In genomic region chr15:35088329-35088728, GRCh38 we compare ENCODE assay signal across 25 cellular contexts. TPM values are rescaled to one million over a fixed set of nuclear protein-coding genes. Genes with fewer than 3 reads are reported as not detected.
DNase-seq lines count a peak whose midpoint lies in the region; ATAC-seq and TF ChIP-seq lines count a peak whose summit lies in the region.
"Had no signal": no experiment of that assay in that cellular context is flagged by ENCODE, and none has a peak within 500 bp of the region (broad histone marks: within the 10 kb centered on the region; RNA-seq: fewer than 3 reads in every experiment).

No MANE protein-coding gene starts in this region.

- H2BK20ac ChIP-seq in IMR-90 (ENCODE audit: low read depth, low read length), result peak overlapping the region; percentile 60

- WGBS in IMR-90 (ENCODE audit: extremely low coverage in 2 of 2, insufficient read length in 1 of 2), 2 experiments, result no CpG with 5 or more reads among the region's 1 CpG
- WGBS in esophagus muscularis mucosa, result 93% methylated on average over 1 of the region's 1 CpG

- H3K4me3 ChIP-seq in IMR-90 (ENCODE audit: insufficient read depth, low read depth, low read length) (no peak overlapping the region), esophagus muscularis mucosa (no peak overlapping the region)
- H3K4me3 ChIP-seq: A549; BLaER1 treated with 17β-estradiol and CSF1 and Interleukin-3, amounts not matched to agents 10 nM and 100 nM; GM12878; GM23338 had no signal

- TF ChIP-seq RAD21 in IMR-90 (IDR thresholded peaks at IDR 0.05; ENCODE audit: low read length), result no peak

- H3K27me3 Mint-ChIP-seq in mesothelial cell of epicardium (ENCODE audit: low read depth), result no peaks in the 10 kb centered on the region
- H3K27me3 Mint-ChIP-seq in activated T-helper 1 cell treated with anti-CD3 and anti-CD28 coated beads, Interleukin-12 subunit alpha, Interleukin-12 subunit beta, Interleukin-2, Interleukin-4 antibody, amounts not matched to agents 30 ng/mL and 10 ng/mL and 1 ng/mL, durations not matched to agents 14 hours and 24 hours and 36 hours (ENCODE audit: insufficient read depth), result peaks cover 1% of the 10 kb centered on the region
- H3K27me3 Mint-ChIP-seq: CD4-positive, alpha-beta T cell had no signal

- H2AK5ac ChIP-seq in IMR-90 (ENCODE audit: low read depth, low read length), result peak overlapping the region; percentile 44

- H3K23ac ChIP-seq in IMR-90 (ENCODE audit: low read depth, low read length), result no peak overlapping the region

- no peak overlapping the region for H3K4me3 Mint-ChIP-seq in mesothelial cell of epicardium
- no peak overlapping the region for H3K4me3 Mint-ChIP-seq in activated T-helper 1 cell treated with anti-CD3 and anti-CD28 coated beads, Interleukin-12 subunit alpha, Interleukin-12 subunit beta, Interleukin-2, Interleukin-4 antibody, amounts not matched to agents 30 ng/mL and 10 ng/mL and 1 ng/mL, durations not matched to agents 14 hours and 24 hours and 36 hours
- H3K4me3 Mint-ChIP-seq: CD14-positive monocyte; CD4-positive, alpha-beta T cell; GM23338; H9; HFFc6 had no signal

- no peak overlapping the region for H2AFZ ChIP-seq in IMR-90 (replicated peaks; ENCODE audit: low read length, poor library complexity)
- H2AFZ ChIP-seq: GM23338 had no signal

- no peaks in the 10 kb centered on the region for H4K20me1 ChIP-seq in IMR-90 (ENCODE audit: insufficient read depth, low read length)
- H4K20me1 ChIP-seq: BLaER1 treated with 17β-estradiol and CSF1 and Interleukin-3, amounts not matched to agents 10 nM and 100 nM had no signal

- peaks cover 9% of the 10 kb centered on the region for H3K36me3 Mint-ChIP-seq in mesothelial cell of epicardium
- H3K36me3 Mint-ChIP-seq in activated T-helper 1 cell treated with anti-CD3 and anti-CD28 coated beads, Interleukin-12 subunit alpha, Interleukin-12 subunit beta, Interleukin-2, Interleukin-4 antibody, amounts not matched to agents 30 ng/mL and 10 ng/mL and 1 ng/mL, durations not matched to agents 14 hours and 24 hours and 36 hours (ENCODE audit: low read depth), result no peaks in the 10 kb centered on the region
- H3K36me3 Mint-ChIP-seq: CD14-positive monocyte had no signal

- H3K4me1 ChIP-seq in IMR-90 (ENCODE audit: control insufficient read depth, insufficient read depth, low read length), result no peaks in the 10 kb centered on the region; the same call in 1 of the 2 replicates
- peaks cover 0 to 21% (median 14%) of the 10 kb centered on the region in 4 donors for H3K4me1 ChIP-seq in esophagus muscularis mucosa
- H3K4me1 ChIP-seq: A549; BLaER1 treated with 17β-estradiol and CSF1 and Interleukin-3, amounts not matched to agents 10 nM and 100 nM had no signal

- H3K18ac ChIP-seq in IMR-90 (ENCODE audit: low read depth, low read length), result no peak overlapping the region

- DNase-seq in IMR-90 (no peak), esophagus muscularis mucosa (ENCODE audit: extremely low spot score) (peak; percentile 37), mesothelial cell of epicardium (ENCODE audit: low spot score in 2 of 2, unreplicated experiment in 2 of 2) (no peak), HEK293T (ENCODE audit: extremely low spot score) (no peak), NCI-H1048 (lab: John Stamatoyannopoulos, UW) (no peak)
- no peak for DNase-seq in activated T-helper 1 cell treated with anti-CD3 and anti-CD28 coated beads, Interleukin-12 subunit alpha, Interleukin-12 subunit beta, Interleukin-2, Interleukin-4 antibody, amounts not matched to agents 30 ng/mL and 10 ng/mL and 1 ng/mL, durations not matched to agents 14 hours and 24 hours and 36 hours (ENCODE audit: low spot score)
- DNase-seq: 8988T; ACHN; AML-193; BE2C; Calu3; CD4-positive, alpha-beta T cell; COR-L47; DMS53; DND-41; GDM1; H9; HFFc6 had no signal

- H2BK15ac ChIP-seq in IMR-90 (ENCODE audit: low read depth, low read length), result peak overlapping the region; percentile 74; the same call in 1 of the 3 replicates

- no peak overlapping the region for H3K4me2 ChIP-seq in IMR-90 (ENCODE audit: low read depth, low read length)
- H3K4me2 ChIP-seq: A549; BLaER1 treated with 17β-estradiol and CSF1 and Interleukin-3, amounts not matched to agents 10 nM and 100 nM; GM23338 had no signal

- intact Hi-C loops in IMR-90 (cut with micrococcal nuclease), result loop anchor here (5.0 kb wide), 1 partner anchor 94 kb away; no protein-coding TSS in a partner anchor
- intact Hi-C loops in esophagus muscularis mucosa (cut with DNase I), result no loop called here
- intact Hi-C loops in activated T-helper 1 cell treated with anti-CD3 and anti-CD28 coated beads, Interleukin-12 subunit alpha, Interleukin-12 subunit beta, Interleukin-2, Interleukin-4 antibody, amounts not matched to agents 30 ng/mL and 10 ng/mL and 1 ng/mL, durations not matched to agents 14 hours and 24 hours and 36 hours (cut with micrococcal nuclease), result no loop called here

- TF ChIP-seq EP300 in esophagus muscularis mucosa (IDR thresholded peaks at IDR 0.05), result no peak

- in situ Hi-C loops in IMR-90 (cut with MboI; ENCODE audit: low sequenced_read_pairs), result no loop called here

- H4K91ac ChIP-seq in IMR-90 (ENCODE audit: insufficient read depth, low read depth, low read length), result peak overlapping the region; percentile 57

- H3K79me1 ChIP-seq in IMR-90 (ENCODE audit: low read depth in 1 of 2, low read length in 2 of 2), result no peaks in the 10 kb centered on the region

- dilution Hi-C loops in IMR-90 (cut with HindIII; ENCODE audit: low sequenced_read_pairs, unreplicated experiment), result no loop called here

- POLR2A ChIA-PET in IMR-90 (lab: Charles Lee; ENCODE audit: unreplicated experiment), result no interaction called here
- POLR2A ChIA-PET in HEK293T (lab: Yijun Ruan, JAX), result no interaction called here

- CTCF ChIA-PET in IMR-90 (lab: Yijun Ruan, JAX) (interaction anchor here (1.0 kb wide), 1 partner anchor 201 kb away, joined by 3 read pairs; no protein-coding TSS in a partner anchor), HEK293T (lab: Yijun Ruan, JAX) (no interaction called here)

- no peak overlapping the region for H2BK5ac ChIP-seq in IMR-90 (ENCODE audit: low read depth, low read length, poor library complexity, severe bottlenecking)

- H3K14ac ChIP-seq in IMR-90 (replicated peaks; ENCODE audit: low read depth, low read length), result peak overlapping the region; percentile 53; the same call in 1 of the 2 replicates

- TF ChIP-seq CTCF in IMR-90 (conservative IDR thresholded peaks at IDR 0.05; ENCODE audit: low read depth, low read length) (no peak), esophagus muscularis mucosa (IDR thresholded peaks at IDR 0.05) (no peak), mesothelial cell of epicardium (IDR thresholded peaks at IDR 0.05; ENCODE audit: unreplicated experiment) (no peak)

- BruUV-seq in IMR-90 (replicated peaks; lab: Mats Ljungman, UMichigan), result no TSS peak

- H3K36me3 ChIP-seq in IMR-90 (ENCODE audit: control insufficient read depth, insufficient read depth, low read length), result no peaks in the 10 kb centered on the region
- H3K36me3 ChIP-seq in esophagus muscularis mucosa, result no peaks in the 10 kb centered on the region
- H3K36me3 ChIP-seq: BE2C; BLaER1 treated with 17β-estradiol and CSF1 and Interleukin-3, amounts not matched to agents 10 nM and 100 nM had no signal

- H4K5ac ChIP-seq in IMR-90 (ENCODE audit: low read depth, low read length), result no peak overlapping the region

- 0 out of 4 replicates have a peak overlapping the region, but pooled peaks have one; percentile 10 to 54 for H4K8ac ChIP-seq in IMR-90 (ENCODE audit: low read depth in 2 of 2, low read length in 2 of 2)

- no peaks in the 10 kb centered on the region for H3K9me3 ChIP-seq in IMR-90 (ENCODE audit: control insufficient read depth, insufficient read depth, low read length)
- H3K9me3 ChIP-seq in esophagus muscularis mucosa, result no peaks in the 10 kb centered on the region
- H3K9me3 ChIP-seq: A549, BE2C had no signal

- ATAC-seq in IMR-90 (ENCODE audit: low read depth), result no peak
- ATAC-seq: A549, GM12878, GM23338, HCT116 had no signal

- H3K56ac ChIP-seq in IMR-90 (ENCODE audit: extremely low read depth, insufficient read depth, low read length), result no peak overlapping the region

- peaks cover 5% of the 10 kb centered on the region for H3K9me3 Mint-ChIP-seq in mesothelial cell of epicardium
- no peaks in the 10 kb centered on the region for H3K9me3 Mint-ChIP-seq in activated T-helper 1 cell treated with anti-CD3 and anti-CD28 coated beads, Interleukin-12 subunit alpha, Interleukin-12 subunit beta, Interleukin-2, Interleukin-4 antibody, amounts not matched to agents 30 ng/mL and 10 ng/mL and 1 ng/mL, durations not matched to agents 14 hours and 24 hours and 36 hours
- H3K9me3 Mint-ChIP-seq: CD4-positive, alpha-beta T cell; GM23338; H9; HFFc6 had no signal

- H3K4me1 Mint-ChIP-seq in mesothelial cell of epicardium, result peaks cover 46% of the 10 kb centered on the region
- H3K4me1 Mint-ChIP-seq in activated T-helper 1 cell treated with anti-CD3 and anti-CD28 coated beads, Interleukin-12 subunit alpha, Interleukin-12 subunit beta, Interleukin-2, Interleukin-4 antibody, amounts not matched to agents 30 ng/mL and 10 ng/mL and 1 ng/mL, durations not matched to agents 14 hours and 24 hours and 36 hours (ENCODE audit: low read depth), result no peaks in the 10 kb centered on the region
- H3K4me1 Mint-ChIP-seq: CD14-positive monocyte, GM23338 had no signal

- H3K4ac ChIP-seq in IMR-90 (ENCODE audit: low read depth, low read length), result peak overlapping the region; percentile 75

- peak overlapping the region; percentile 91 for H3K27ac Mint-ChIP-seq in mesothelial cell of epicardium
- H3K27ac Mint-ChIP-seq in activated T-helper 1 cell treated with anti-CD3 and anti-CD28 coated beads, Interleukin-12 subunit alpha, Interleukin-12 subunit beta, Interleukin-2, Interleukin-4 antibody, amounts not matched to agents 30 ng/mL and 10 ng/mL and 1 ng/mL, durations not matched to agents 14 hours and 24 hours and 36 hours, result no peak overlapping the region
- H3K27ac Mint-ChIP-seq: CD14-positive monocyte; CD4-positive, alpha-beta T cell; GM23338; H9; HFFc6 had no signal

- H3K27ac ChIP-seq in IMR-90 (ENCODE audit: insufficient read depth, low read length) (no peak overlapping the region), esophagus muscularis mucosa (replicated peaks in 1 of 4) (no peak overlapping the region)
- H3K27ac ChIP-seq: A549; BLaER1 treated with 17β-estradiol and CSF1 and Interleukin-3, amounts not matched to agents 10 nM and 100 nM had no signal

- no peak overlapping the region for H3K9ac ChIP-seq in IMR-90 (ENCODE audit: low read depth, low read length)
- H3K9ac ChIP-seq: BLaER1 treated with 17β-estradiol and CSF1 and Interleukin-3, amounts not matched to agents 10 nM and 100 nM had no signal

- no peaks in the 10 kb centered on the region; the same call in none of the 2 replicates for H3K9me1 ChIP-seq in IMR-90 (ENCODE audit: insufficient read depth, low read length)

- H2AK9ac ChIP-seq in IMR-90 (replicated peaks; ENCODE audit: low read depth, low read length, poor library complexity), result no peak overlapping the region

- no peak overlapping the region; the same call in 1 of the 2 replicates for H2BK120ac ChIP-seq in IMR-90 (ENCODE audit: low read depth, low read length)

- H3K27me3 ChIP-seq in IMR-90 (ENCODE audit: control insufficient read depth, insufficient read depth, low read length) (no peaks in the 10 kb centered on the region), esophagus muscularis mucosa (no peaks in the 10 kb centered on the region)
- H3K27me3 ChIP-seq: BE2C; BLaER1 treated with 17β-estradiol and CSF1 and Interleukin-3, amounts not matched to agents 10 nM and 100 nM had no signal

- TF ChIP-seq POLR2A in IMR-90 (IDR thresholded peaks at IDR 0.05; ENCODE audit: low read depth, low read length) (no peak), esophagus muscularis mucosa (IDR thresholded peaks at IDR 0.05; ENCODE audit: low read depth) (no peak)

RNA-seq across cellular contexts. Expression of gene NANOGP8, which starts 3.2 kb away (rescaled TPM):
- total RNA-seq in IMR-90 (2012; rRNA removed) (not detected in 2 replicates), esophagus muscularis mucosa (1 to 10 TPM in 1 of 4 donors, under 1 TPM in 2, not detected in 1; 0.63 to 3.3 (median 0.71) TPM), mesothelial cell of epicardium (0.86 to 1.2 TPM (median 0.91 TPM) in 3 replicates)
- not detected in 2 replicates for polyA plus RNA-seq in IMR-90 (2012; rRNA removed)
- polyA plus RNA-seq in IMR-90 (2012; cell fraction: cytosol; rRNA removed), result not detected in 2 replicates
- polyA plus RNA-seq in IMR-90 (2012; cell fraction: nucleus; rRNA removed; ENCODE audit: low replicate concordance), result 0.17 TPM in 1 of 2 replicates, not detected in the other
- total RNA-seq in activated T-helper 1 cell treated with anti-CD3 and anti-CD28 coated beads, Interleukin-12 subunit alpha, Interleukin-12 subunit beta, Interleukin-2, Interleukin-4 antibody, amounts not matched to agents 30 ng/mL and 10 ng/mL and 1 ng/mL, durations not matched to agents 14 hours and 24 hours and 36 hours, result not detected in 2 replicates
- total RNA-seq: Calu3; CD4-positive, alpha-beta T cell; GM12878; H4; HFFc6 had no signal
- polyA plus RNA-seq: A549, CD14-positive monocyte, GM12878 had no signal
